In genomic region chr11:8267831-8268529, GRCh38 we compare ENCODE assay signal across 8 cellular contexts. TPM values are rescaled to one million over a fixed set of nuclear protein-coding genes. Genes with fewer than 3 reads are reported as not detected.
DNase-seq lines count a peak whose midpoint lies in the region; ATAC-seq and TF ChIP-seq lines count a peak whose summit lies in the region.

No MANE protein-coding gene starts in this region.

- H3K27ac ChIP-seq in ACC112 (ENCODE audit: low read depth, low read length) (no peak overlapping the region), HUES6 (ENCODE audit: low read depth, low read length) (no peak overlapping the region), coronary artery (no peak overlapping the region), urinary bladder (ENCODE audit: low read depth) (no peak overlapping the region), caudate nucleus (ENCODE audit: low read depth, low read length) (no peak overlapping the region)

- H3K36me3 ChIP-seq in ACC112 (ENCODE audit: insufficient read depth, low read length) (no peaks in the 10 kb centered on the region), HUES6 (ENCODE audit: control insufficient read depth, insufficient read depth, low read length) (no peaks in the 10 kb centered on the region), mucosa of descending colon (ENCODE audit: low read depth) (no peaks in the 10 kb centered on the region), urinary bladder (ENCODE audit: insufficient read depth) (no peaks in the 10 kb centered on the region)

- 4% methylated on average over 74 of the region's 74 CpGs for WGBS in urinary bladder

- no peaks in the 10 kb centered on the region for H3K9me3 ChIP-seq in HUES6 (ENCODE audit: control insufficient read depth, insufficient read depth, low read depth, low read length)
- no peaks in the 10 kb centered on the region for H3K9me3 ChIP-seq in mucosa of descending colon

- no peak overlapping the region for H2AFZ ChIP-seq in ACC112 (ENCODE audit: low read length, unreplicated experiment)

- DNase-seq in coronary artery (ENCODE audit: low spot score) (no peak), mucosa of descending colon (no peak), caudate nucleus (lab: John Stamatoyannopoulos, UW) (no peak)

- peaks cover 95% of the 10 kb centered on the region for H3K27me3 ChIP-seq in ACC112 (ENCODE audit: insufficient read depth, low read length)
- H3K27me3 ChIP-seq in HUES6 (ENCODE audit: control insufficient read depth, insufficient read depth, low read length), result peaks cover 99% of the 10 kb centered on the region

- intact Hi-C loops in mucosa of descending colon (cut with DNase I, micrococcal nuclease), result no loop called here

- ATAC-seq in mucosa of descending colon, result peak; percentile 15
- ATAC-seq in GM19023 (IDR thresholded peaks at IDR 0.05; ENCODE audit: unreplicated experiment), result no peak
- no peak for ATAC-seq in HG03342 (IDR thresholded peaks at IDR 0.05; ENCODE audit: unreplicated experiment)

- H3K4me1 ChIP-seq in ACC112 (ENCODE audit: control insufficient read depth, insufficient read depth, low read length, unreplicated experiment), result peaks cover 3% of the 10 kb centered on the region
- H3K4me1 ChIP-seq in HUES6 (ENCODE audit: control insufficient read depth, insufficient read depth, low read length), result peaks cover 12% of the 10 kb centered on the region
- H3K4me1 ChIP-seq in mucosa of descending colon (ENCODE audit: low read depth), result peaks cover 19% of the 10 kb centered on the region
- no peaks in the 10 kb centered on the region for H3K4me1 ChIP-seq in urinary bladder (ENCODE audit: insufficient read depth)

- peak overlapping the region; percentile 22 for H3K9ac ChIP-seq in HUES6 (ENCODE audit: low read length)

- no peaks in the 10 kb centered on the region for H3K79me2 ChIP-seq in ACC112 (ENCODE audit: control insufficient read depth, insufficient read depth, low read length, unreplicated experiment)

- H3K4me3 ChIP-seq in ACC112 (ENCODE audit: low read depth, low read length), result peak overlapping the region; percentile 44
- H3K4me3 ChIP-seq in HUES6 (ENCODE audit: low read depth, low read length), result peak overlapping the region; percentile 58
- peak overlapping the region; percentile 65 for H3K4me3 ChIP-seq in coronary artery
- no peak overlapping the region for H3K4me3 ChIP-seq in mucosa of descending colon
- H3K4me3 ChIP-seq in urinary bladder (ENCODE audit: low read depth, low read length), result peak overlapping the region; percentile 47

- no peak for TF ChIP-seq CTCF in coronary artery (IDR thresholded peaks at IDR 0.05)
- no peak for TF ChIP-seq CTCF in mucosa of descending colon (IDR thresholded peaks at IDR 0.05)

RNA-seq across cellular contexts. Expression of gene LMO1, which starts 4.3 kb away (rescaled TPM):
- total RNA-seq in mucosa of descending colon (under 1 TPM in 1 of 3 donors, not detected in 2; 0.70 TPM), urinary bladder (not detected)
- 0.46 TPM for polyA plus RNA-seq in urinary bladder
